2 cellular contexts compared by ENCODE assay signal in genomic region chr1:5969168-5969567, GRCh38.
TF ChIP-seq lines count a peak whose summit lies in the region.

No MANE protein-coding gene starts in this region.

TF ChIP-seq in GM23338, 12 proteins besides CTCF, POLR2A, EP300 and RAD21:
- TF ChIP-seq ETS1 (IDR thresholded peaks at IDR 0.05) = no peak
- TF ChIP-seq, protein P1, sequence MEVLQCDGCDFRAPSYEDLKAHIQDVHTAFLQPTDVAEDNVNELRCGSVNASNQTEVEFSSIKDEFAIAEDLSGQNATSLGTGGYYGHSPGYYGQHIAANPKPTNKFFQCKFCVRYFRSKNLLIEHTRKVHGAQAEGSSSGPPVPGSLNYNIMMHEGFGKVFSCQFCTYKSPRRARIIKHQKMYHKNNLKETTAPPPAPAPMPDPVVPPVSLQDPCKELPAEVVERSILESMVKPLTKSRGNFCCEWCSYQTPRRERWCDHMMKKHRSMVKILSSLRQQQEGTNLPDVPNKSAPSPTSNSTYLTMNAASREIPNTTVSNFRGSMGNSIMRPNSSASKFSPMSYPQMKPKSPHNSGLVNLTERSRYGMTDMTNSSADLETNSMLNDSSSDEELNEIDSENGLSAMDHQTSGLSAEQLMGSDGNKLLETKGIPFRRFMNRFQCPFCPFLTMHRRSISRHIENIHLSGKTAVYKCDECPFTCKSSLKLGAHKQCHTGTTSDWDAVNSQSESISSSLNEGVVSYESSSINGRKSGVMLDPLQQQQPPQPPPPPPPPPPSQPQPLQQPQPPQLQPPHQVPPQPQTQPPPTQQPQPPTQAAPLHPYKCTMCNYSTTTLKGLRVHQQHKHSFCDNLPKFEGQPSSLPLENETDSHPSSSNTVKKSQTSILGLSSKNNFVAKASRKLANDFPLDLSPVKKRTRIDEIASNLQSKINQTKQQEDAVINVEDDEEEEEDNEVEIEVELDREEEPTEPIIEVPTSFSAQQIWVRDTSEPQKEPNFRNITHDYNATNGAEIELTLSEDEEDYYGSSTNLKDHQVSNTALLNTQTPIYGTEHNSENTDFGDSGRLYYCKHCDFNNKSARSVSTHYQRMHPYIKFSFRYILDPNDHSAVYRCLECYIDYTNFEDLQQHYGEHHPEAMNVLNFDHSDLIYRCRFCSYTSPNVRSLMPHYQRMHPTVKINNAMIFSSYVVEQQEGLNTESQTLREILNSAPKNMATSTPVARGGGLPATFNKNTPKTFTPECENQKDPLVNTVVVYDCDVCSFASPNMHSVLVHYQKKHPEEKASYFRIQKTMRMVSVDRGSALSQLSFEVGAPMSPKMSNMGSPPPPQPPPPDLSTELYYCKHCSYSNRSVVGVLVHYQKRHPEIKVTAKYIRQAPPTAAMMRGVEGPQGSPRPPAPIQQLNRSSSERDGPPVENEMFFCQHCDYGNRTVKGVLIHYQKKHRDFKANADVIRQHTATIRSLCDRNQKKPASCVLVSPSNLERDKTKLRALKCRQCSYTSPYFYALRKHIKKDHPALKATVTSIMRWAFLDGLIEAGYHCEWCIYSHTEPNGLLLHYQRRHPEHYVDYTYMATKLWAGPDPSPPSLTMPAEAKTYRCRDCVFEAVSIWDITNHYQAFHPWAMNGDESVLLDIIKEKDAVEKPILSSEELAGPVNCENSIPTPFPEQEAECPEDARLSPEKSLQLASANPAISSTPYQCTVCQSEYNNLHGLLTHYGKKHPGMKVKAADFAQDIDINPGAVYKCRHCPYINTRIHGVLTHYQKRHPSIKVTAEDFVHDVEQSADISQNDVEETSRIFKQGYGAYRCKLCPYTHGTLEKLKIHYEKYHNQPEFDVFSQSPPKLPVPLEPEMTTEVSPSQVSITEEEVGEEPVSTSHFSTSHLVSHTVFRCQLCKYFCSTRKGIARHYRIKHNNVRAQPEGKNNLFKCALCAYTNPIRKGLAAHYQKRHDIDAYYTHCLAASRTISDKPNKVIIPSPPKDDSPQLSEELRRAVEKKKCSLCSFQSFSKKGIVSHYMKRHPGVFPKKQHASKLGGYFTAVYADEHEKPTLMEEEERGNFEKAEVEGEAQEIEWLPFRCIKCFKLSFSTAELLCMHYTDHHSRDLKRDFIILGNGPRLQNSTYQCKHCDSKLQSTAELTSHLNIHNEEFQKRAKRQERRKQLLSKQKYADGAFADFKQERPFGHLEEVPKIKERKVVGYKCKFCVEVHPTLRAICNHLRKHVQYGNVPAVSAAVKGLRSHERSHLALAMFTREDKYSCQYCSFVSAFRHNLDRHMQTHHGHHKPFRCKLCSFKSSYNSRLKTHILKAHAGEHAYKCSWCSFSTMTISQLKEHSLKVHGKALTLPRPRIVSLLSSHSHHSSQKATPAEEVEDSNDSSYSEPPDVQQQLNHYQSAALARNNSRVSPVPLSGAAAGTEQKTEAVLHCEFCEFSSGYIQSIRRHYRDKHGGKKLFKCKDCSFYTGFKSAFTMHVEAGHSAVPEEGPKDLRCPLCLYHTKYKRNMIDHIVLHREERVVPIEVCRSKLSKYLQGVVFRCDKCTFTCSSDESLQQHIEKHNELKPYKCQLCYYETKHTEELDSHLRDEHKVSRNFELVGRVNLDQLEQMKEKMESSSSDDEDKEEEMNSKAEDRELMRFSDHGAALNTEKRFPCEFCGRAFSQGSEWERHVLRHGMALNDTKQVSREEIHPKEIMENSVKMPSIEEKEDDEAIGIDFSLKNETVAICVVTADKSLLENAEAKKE (CRISPR knock-in tag; IDR thresholded peaks at IDR 0.05) = no peak
- TF ChIP-seq CREB1 (CRISPR knock-in tag; IDR thresholded peaks at IDR 0.05; ENCODE audit: low read depth) = no peak
- no peak for TF ChIP-seq EZH2 (IDR thresholded peaks at IDR 0.05; ENCODE audit: low read depth, unreplicated experiment)
- no peak for TF ChIP-seq STAT1 (IDR thresholded peaks at IDR 0.05; ENCODE audit: unreplicated experiment)
- no peak for TF ChIP-seq POLR2AphosphoS5 (IDR thresholded peaks at IDR 0.05; ENCODE audit: low read depth)
- TF ChIP-seq, protein P2, sequence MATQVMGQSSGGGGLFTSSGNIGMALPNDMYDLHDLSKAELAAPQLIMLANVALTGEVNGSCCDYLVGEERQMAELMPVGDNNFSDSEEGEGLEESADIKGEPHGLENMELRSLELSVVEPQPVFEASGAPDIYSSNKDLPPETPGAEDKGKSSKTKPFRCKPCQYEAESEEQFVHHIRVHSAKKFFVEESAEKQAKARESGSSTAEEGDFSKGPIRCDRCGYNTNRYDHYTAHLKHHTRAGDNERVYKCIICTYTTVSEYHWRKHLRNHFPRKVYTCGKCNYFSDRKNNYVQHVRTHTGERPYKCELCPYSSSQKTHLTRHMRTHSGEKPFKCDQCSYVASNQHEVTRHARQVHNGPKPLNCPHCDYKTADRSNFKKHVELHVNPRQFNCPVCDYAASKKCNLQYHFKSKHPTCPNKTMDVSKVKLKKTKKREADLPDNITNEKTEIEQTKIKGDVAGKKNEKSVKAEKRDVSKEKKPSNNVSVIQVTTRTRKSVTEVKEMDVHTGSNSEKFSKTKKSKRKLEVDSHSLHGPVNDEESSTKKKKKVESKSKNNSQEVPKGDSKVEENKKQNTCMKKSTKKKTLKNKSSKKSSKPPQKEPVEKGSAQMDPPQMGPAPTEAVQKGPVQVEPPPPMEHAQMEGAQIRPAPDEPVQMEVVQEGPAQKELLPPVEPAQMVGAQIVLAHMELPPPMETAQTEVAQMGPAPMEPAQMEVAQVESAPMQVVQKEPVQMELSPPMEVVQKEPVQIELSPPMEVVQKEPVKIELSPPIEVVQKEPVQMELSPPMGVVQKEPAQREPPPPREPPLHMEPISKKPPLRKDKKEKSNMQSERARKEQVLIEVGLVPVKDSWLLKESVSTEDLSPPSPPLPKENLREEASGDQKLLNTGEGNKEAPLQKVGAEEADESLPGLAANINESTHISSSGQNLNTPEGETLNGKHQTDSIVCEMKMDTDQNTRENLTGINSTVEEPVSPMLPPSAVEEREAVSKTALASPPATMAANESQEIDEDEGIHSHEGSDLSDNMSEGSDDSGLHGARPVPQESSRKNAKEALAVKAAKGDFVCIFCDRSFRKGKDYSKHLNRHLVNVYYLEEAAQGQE (IDR thresholded peaks at IDR 0.05; ENCODE audit: unreplicated experiment) = no peak
- no peak for TF ChIP-seq ZNF331 (CRISPR knock-in tag; IDR thresholded peaks at IDR 0.05; ENCODE audit: low read depth)
- no peak for TF ChIP-seq EZH2phosphoT487 (IDR thresholded peaks at IDR 0.05; ENCODE audit: unreplicated experiment)
- TF ChIP-seq ZNF114 (CRISPR knock-in tag; IDR thresholded peaks at IDR 0.05) = no peak
- TF ChIP-seq NANOG (IDR thresholded peaks at IDR 0.05; ENCODE audit: borderline replicate concordance) = no peak
- no peak for TF ChIP-seq JUNB (IDR thresholded peaks at IDR 0.05; ENCODE audit: unreplicated experiment)

TF ChIP-seq in K562, 482 proteins besides CTCF, POLR2A, EP300 and RAD21 (continued from another document):
- TF ChIP-seq, protein P3, sequence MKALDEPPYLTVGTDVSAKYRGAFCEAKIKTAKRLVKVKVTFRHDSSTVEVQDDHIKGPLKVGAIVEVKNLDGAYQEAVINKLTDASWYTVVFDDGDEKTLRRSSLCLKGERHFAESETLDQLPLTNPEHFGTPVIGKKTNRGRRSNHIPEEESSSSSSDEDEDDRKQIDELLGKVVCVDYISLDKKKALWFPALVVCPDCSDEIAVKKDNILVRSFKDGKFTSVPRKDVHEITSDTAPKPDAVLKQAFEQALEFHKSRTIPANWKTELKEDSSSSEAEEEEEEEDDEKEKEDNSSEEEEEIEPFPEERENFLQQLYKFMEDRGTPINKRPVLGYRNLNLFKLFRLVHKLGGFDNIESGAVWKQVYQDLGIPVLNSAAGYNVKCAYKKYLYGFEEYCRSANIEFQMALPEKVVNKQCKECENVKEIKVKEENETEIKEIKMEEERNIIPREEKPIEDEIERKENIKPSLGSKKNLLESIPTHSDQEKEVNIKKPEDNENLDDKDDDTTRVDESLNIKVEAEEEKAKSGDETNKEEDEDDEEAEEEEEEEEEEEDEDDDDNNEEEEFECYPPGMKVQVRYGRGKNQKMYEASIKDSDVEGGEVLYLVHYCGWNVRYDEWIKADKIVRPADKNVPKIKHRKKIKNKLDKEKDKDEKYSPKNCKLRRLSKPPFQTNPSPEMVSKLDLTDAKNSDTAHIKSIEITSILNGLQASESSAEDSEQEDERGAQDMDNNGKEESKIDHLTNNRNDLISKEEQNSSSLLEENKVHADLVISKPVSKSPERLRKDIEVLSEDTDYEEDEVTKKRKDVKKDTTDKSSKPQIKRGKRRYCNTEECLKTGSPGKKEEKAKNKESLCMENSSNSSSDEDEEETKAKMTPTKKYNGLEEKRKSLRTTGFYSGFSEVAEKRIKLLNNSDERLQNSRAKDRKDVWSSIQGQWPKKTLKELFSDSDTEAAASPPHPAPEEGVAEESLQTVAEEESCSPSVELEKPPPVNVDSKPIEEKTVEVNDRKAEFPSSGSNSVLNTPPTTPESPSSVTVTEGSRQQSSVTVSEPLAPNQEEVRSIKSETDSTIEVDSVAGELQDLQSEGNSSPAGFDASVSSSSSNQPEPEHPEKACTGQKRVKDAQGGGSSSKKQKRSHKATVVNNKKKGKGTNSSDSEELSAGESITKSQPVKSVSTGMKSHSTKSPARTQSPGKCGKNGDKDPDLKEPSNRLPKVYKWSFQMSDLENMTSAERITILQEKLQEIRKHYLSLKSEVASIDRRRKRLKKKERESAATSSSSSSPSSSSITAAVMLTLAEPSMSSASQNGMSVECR (CRISPR knock-in tag; IDR thresholded peaks at IDR 0.05) = no peak
- TF ChIP-seq CBFA2T2 (conservative IDR thresholded peaks at IDR 0.05) (no peak), CBX3 (IDR thresholded peaks at IDR 0.05; ENCODE audit: borderline replicate concordance in 1 of 2, low read length in 2 of 2) (no peak), ARNT (IDR thresholded peaks at IDR 0.05) (no peak), ZNF124 (CRISPR knock-in tag; IDR thresholded peaks at IDR 0.05) (no peak), PKNOX1 (IDR thresholded peaks at IDR 0.05) (no peak)
